Comparison of ENCODE assay signal across 1 cellular context in the genomic region with DNA sequence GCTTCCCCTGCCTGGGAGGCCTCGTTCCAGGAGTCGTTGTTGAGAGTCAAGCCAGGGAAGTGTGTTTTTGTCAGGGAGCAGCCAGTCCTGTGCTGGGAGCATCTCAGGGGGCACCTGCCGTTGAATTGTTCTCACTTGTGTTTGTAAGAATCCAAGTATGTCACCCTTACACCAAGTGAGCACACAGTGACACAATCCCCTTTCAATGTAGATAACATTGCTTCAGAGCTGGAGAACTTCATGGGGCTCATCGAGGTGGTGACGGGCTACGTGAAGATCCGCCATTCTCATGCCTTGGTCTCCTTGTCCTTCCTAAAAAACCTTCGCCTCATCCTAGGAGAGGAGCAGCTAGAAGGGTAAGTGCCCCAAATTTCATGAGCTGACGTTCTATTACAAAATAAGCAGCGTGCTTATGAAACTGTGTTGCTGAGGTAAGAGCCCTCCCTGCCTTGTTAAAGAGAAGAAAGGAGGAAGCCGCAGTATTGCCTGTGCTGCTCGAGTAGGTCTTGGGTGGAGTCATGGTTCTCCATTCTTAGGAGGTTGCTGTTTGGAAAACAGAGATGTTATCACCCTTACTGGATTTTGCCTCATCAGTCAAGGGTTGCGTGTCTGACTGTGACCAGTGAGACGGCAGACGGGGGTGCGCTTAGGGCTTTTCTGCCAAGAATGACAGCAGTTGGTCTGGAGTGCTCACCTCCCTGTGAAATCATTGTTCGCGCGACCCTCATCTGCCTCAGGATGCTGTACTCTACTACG.
TF ChIP-seq lines count a peak whose summit lies in the region.

No MANE protein-coding gene starts in this region.

TF ChIP-seq in PFSK-1, 5 proteins besides CTCF, POLR2A, EP300 and RAD21 (continued from another document):
- TF ChIP-seq, protein P1, sequence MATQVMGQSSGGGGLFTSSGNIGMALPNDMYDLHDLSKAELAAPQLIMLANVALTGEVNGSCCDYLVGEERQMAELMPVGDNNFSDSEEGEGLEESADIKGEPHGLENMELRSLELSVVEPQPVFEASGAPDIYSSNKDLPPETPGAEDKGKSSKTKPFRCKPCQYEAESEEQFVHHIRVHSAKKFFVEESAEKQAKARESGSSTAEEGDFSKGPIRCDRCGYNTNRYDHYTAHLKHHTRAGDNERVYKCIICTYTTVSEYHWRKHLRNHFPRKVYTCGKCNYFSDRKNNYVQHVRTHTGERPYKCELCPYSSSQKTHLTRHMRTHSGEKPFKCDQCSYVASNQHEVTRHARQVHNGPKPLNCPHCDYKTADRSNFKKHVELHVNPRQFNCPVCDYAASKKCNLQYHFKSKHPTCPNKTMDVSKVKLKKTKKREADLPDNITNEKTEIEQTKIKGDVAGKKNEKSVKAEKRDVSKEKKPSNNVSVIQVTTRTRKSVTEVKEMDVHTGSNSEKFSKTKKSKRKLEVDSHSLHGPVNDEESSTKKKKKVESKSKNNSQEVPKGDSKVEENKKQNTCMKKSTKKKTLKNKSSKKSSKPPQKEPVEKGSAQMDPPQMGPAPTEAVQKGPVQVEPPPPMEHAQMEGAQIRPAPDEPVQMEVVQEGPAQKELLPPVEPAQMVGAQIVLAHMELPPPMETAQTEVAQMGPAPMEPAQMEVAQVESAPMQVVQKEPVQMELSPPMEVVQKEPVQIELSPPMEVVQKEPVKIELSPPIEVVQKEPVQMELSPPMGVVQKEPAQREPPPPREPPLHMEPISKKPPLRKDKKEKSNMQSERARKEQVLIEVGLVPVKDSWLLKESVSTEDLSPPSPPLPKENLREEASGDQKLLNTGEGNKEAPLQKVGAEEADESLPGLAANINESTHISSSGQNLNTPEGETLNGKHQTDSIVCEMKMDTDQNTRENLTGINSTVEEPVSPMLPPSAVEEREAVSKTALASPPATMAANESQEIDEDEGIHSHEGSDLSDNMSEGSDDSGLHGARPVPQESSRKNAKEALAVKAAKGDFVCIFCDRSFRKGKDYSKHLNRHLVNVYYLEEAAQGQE (IDR thresholded peaks at IDR 0.05; ENCODE audit: insufficient read depth in 1 of 2, low read depth in 2 of 2, low read length in 2 of 2) = peak in 1 of 2 experiments; percentile 26; a peak in 1 of 4 replicates
- TF ChIP-seq SIN3A (IDR thresholded peaks at IDR 0.05; ENCODE audit: borderline replicate concordance, insufficient read depth, low read length) (peak; percentile 96), TAF1 (IDR thresholded peaks at IDR 0.05; ENCODE audit: borderline replicate concordance, insufficient read depth, low read length) (peak; percentile 88; the same call in 1 of the 2 replicates)
